ENCODE assay signal across 1 cellular context in genomic region chr9:125523681-125524080, GRCh38.
TF ChIP-seq lines count a peak whose summit lies in the region.

No MANE protein-coding gene starts in this region.

TF ChIP-seq in GM23338, 12 proteins besides CTCF, POLR2A, EP300 and RAD21 (continued from another document):
- TF ChIP-seq REST (IDR thresholded peaks at IDR 0.05; ENCODE audit: unreplicated experiment) (no peak), ETS1 (IDR thresholded peaks at IDR 0.05) (no peak), CREB1 (CRISPR knock-in tag; IDR thresholded peaks at IDR 0.05; ENCODE audit: low read depth) (no peak), EZH2phosphoT487 (IDR thresholded peaks at IDR 0.05; ENCODE audit: unreplicated experiment) (no peak), JUNB (IDR thresholded peaks at IDR 0.05; ENCODE audit: unreplicated experiment) (no peak), EZH2 (IDR thresholded peaks at IDR 0.05; ENCODE audit: low read depth, unreplicated experiment) (no peak), ZNF114 (CRISPR knock-in tag; IDR thresholded peaks at IDR 0.05) (no peak), ZNF462 (CRISPR knock-in tag; IDR thresholded peaks at IDR 0.05) (no peak), NANOG (IDR thresholded peaks at IDR 0.05; ENCODE audit: borderline replicate concordance) (no peak), POLR2AphosphoS5 (IDR thresholded peaks at IDR 0.05; ENCODE audit: low read depth) (no peak)
